8 cellular contexts compared by ENCODE assay signal in genomic region chr20:52103911-52104545, GRCh38.
DNase-seq lines count a peak whose midpoint lies in the region; ATAC-seq and TF ChIP-seq lines count a peak whose summit lies in the region.

No MANE protein-coding gene starts in this region.

- intact Hi-C loops in activated B cell treated with CpG ODN at 0.5 μM for 24 hours (cut with micrococcal nuclease): no loop called here

- H3K36me3 ChIP-seq in hepatocyte (replicated peaks; ENCODE audit: insufficient read depth, low read depth): no peaks in the 10 kb centered on the region

- peaks cover 32% of the 10 kb centered on the region for H3K27me3 Mint-ChIP-seq in activated B cell treated with CpG ODN at 0.5 μM for 24 hours
- H3K27me3 Mint-ChIP-seq in stimulated activated naive CD8-positive, alpha-beta T cell treated with anti-CD3 and anti-CD28 coated beads, Interleukin-15, Interleukin-2, amounts not matched to agents 100 ng/mL and 50 ng/mL, for 24 hours: peaks cover 46% of the 10 kb centered on the region

- H3K4me3 Mint-ChIP-seq in activated B cell treated with CpG ODN at 0.5 μM for 24 hours: peak overlapping the region; percentile 76
- H3K4me3 Mint-ChIP-seq in stimulated activated naive CD8-positive, alpha-beta T cell treated with anti-CD3 and anti-CD28 coated beads, Interleukin-15, Interleukin-2, amounts not matched to agents 100 ng/mL and 50 ng/mL, for 24 hours: peak overlapping the region; percentile 82

- no peaks in the 10 kb centered on the region for H3K9me2 ChIP-seq in hepatocyte (replicated peaks; ENCODE audit: insufficient read depth)

- H3K4me1 Mint-ChIP-seq in activated B cell treated with CpG ODN at 0.5 μM for 24 hours: peaks cover 27% of the 10 kb centered on the region
- H3K4me1 Mint-ChIP-seq in stimulated activated naive CD8-positive, alpha-beta T cell treated with anti-CD3 and anti-CD28 coated beads, Interleukin-15, Interleukin-2, amounts not matched to agents 100 ng/mL and 50 ng/mL, for 24 hours (ENCODE audit: low read depth): peaks cover 29% of the 10 kb centered on the region

- peaks cover 49% of the 10 kb centered on the region for H3K27me3 ChIP-seq in hepatocyte

- H3K79me2 ChIP-seq in hepatocyte: no peaks in the 10 kb centered on the region

- TF ChIP-seq CTCF in activated B cell treated with CpG ODN at 0.5 μM for 24 hours (IDR thresholded peaks at IDR 0.05) (no peak), hepatocyte (IDR thresholded peaks at IDR 0.05; ENCODE audit: poor library complexity) (no peak)

- ATAC-seq in activated B cell treated with CpG ODN at 0.5 μM for 24 hours (ENCODE audit: low read depth) (no peak), HG03457 (IDR thresholded peaks at IDR 0.05; ENCODE audit: unreplicated experiment) (no peak)

- H3K27ac ChIP-seq in hepatocyte: no peak overlapping the region

- DNase-seq in activated CD8-positive, alpha-beta memory T cell treated with anti-CD3 and anti-CD28 coated beads, Interleukin-2, amount 50 U/mL, for 48 hours: peak; percentile 53
- DNase-seq in activated CD8-positive, alpha-beta memory T cell treated with anti-CD3 and anti-CD28 coated beads for 24 hours: no peak
- DNase-seq in activated B cell treated with CpG ODN at 0.5 μM for 24 hours (no peak), hepatocyte (ENCODE audit: low spot score) (no peak), NCI-H446 treated with DMSO at 0.1 percent for 48 hours (lab: John Stamatoyannopoulos, UW) (no peak), superior temporal gyrus (ENCODE audit: extremely low spot score) (no peak)

- H3K4me1 ChIP-seq in hepatocyte (ENCODE audit: insufficient read depth): peaks cover 22% of the 10 kb centered on the region

- H4K20me1 ChIP-seq in hepatocyte (ENCODE audit: insufficient read depth, poor library complexity, severe bottlenecking): no peaks in the 10 kb centered on the region

- WGBS in hepatocyte (ENCODE audit: low lambda C conversion rate, missing lambda C conversion rate): 2% methylated on average over 29 of the region's 33 CpGs

- CTCF ChIA-PET in activated B cell treated with CpG ODN at 0.5 μM for 24 hours (lab: Charles Lee): no interaction called here

- H2AFZ ChIP-seq in hepatocyte: peak overlapping the region; percentile 80

- peak overlapping the region; percentile 42 for H3K4me3 ChIP-seq in hepatocyte

- no peaks in the 10 kb centered on the region for H3K36me3 Mint-ChIP-seq in activated B cell treated with CpG ODN at 0.5 μM for 24 hours (ENCODE audit: low read depth)
- H3K36me3 Mint-ChIP-seq in stimulated activated naive CD8-positive, alpha-beta T cell treated with anti-CD3 and anti-CD28 coated beads, Interleukin-15, Interleukin-2, amounts not matched to agents 100 ng/mL and 50 ng/mL, for 24 hours (ENCODE audit: low read depth): peaks cover 4% of the 10 kb centered on the region

- H3K9me3 Mint-ChIP-seq in activated B cell treated with CpG ODN at 0.5 μM for 24 hours: no peaks in the 10 kb centered on the region
- no peaks in the 10 kb centered on the region for H3K9me3 Mint-ChIP-seq in stimulated activated naive CD8-positive, alpha-beta T cell treated with anti-CD3 and anti-CD28 coated beads, Interleukin-15, Interleukin-2, amounts not matched to agents 100 ng/mL and 50 ng/mL, for 24 hours

- H3K4me2 ChIP-seq in hepatocyte: peak overlapping the region; percentile 96

- no peaks in the 10 kb centered on the region for H3K9me3 ChIP-seq in hepatocyte (ENCODE audit: low read depth)

- POLR2A ChIA-PET in activated B cell treated with CpG ODN at 0.5 μM for 24 hours (lab: Charles Lee): interaction anchor here (0.5 kb wide), 1 partner anchor 1243 kb away, joined by 17 read pairs; no protein-coding TSS in a partner anchor

- H3K27ac Mint-ChIP-seq in activated B cell treated with CpG ODN at 0.5 μM for 24 hours: no peak overlapping the region
- H3K27ac Mint-ChIP-seq in stimulated activated naive CD8-positive, alpha-beta T cell treated with anti-CD3 and anti-CD28 coated beads, Interleukin-15, Interleukin-2, amounts not matched to agents 100 ng/mL and 50 ng/mL, for 24 hours: peak overlapping the region; percentile 31
